In genomic region chr3:132978946-132979345, GRCh38 we compare ENCODE assay signal across 10 cellular contexts. TPM values are rescaled to one million over a fixed set of nuclear protein-coding genes. Genes with fewer than 3 reads are reported as not detected.
"Had no signal": no experiment of that assay in that cellular context is flagged by ENCODE, and none has a peak within 500 bp of the region (broad histone marks: within the 10 kb centered on the region; RNA-seq: fewer than 3 reads in every experiment).

No MANE protein-coding gene starts in this region.

RNA-seq across cellular contexts. Expression of gene TMEM108, which starts 59.2 kb away (rescaled TPM):
- total RNA-seq: activated B cell treated with CpG ODN at 0.5 μM for 24 hours; activated CD4-positive, alpha-beta memory T cell treated with anti-CD3 and anti-CD28 coated beads for 36 hours; activated CD4-positive, alpha-beta T cell treated with anti-CD3 and anti-CD28 coated beads, Interleukin-2, amount 10 ng/mL, durations not matched to agents 24 days and 14 days; activated CD8-positive, alpha-beta memory T cell treated with anti-CD3 and anti-CD28 coated beads for 36 hours; activated CD8-positive, alpha-beta T cell treated with anti-CD3 and anti-CD28 coated beads for 36 hours; activated naive CD4-positive, alpha-beta T cell treated with anti-CD3 and anti-CD28 coated beads for 36 hours; activated naive CD4-positive, alpha-beta T cell treated with anti-CD3 and anti-CD28 coated beads, Interleukin-2, amount 50 U/mL, for 72 hours; activated naive CD8-positive, alpha-beta T cell treated with anti-CD3 and anti-CD28 coated beads for 36 hours; activated T-cell treated with anti-CD3 and anti-CD28 coated beads, Interleukin-2, amount 50 U/mL, for 4 hours; activated T-helper 1 cell treated with anti-CD3 and anti-CD28 coated beads, Interleukin-12 subunit alpha, Interleukin-12 subunit beta, Interleukin-2, Interleukin-4 antibody, amounts not matched to agents 30 ng/mL and 10 ng/mL and 1 ng/mL, durations not matched to agents 14 hours and 24 hours and 36 hours had no signal
